In the genomic region with DNA sequence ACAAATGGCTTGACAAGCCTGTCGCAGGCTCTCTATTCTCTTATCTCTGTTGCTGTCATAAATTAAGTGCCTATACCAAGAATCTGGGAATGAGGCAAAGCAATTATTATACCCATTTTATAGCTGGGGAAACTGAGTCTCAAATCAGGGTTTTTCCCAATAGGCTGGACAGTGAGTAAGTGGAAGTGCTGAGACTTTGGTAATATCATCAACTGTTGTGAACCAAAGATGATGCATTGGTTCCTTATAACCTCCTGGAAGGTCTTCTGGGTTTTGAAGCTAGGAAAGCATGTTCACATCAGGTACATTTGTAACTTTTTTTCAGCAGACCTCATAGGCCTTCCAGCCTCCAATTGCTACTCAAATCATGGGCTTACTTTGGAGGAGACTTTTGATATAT, we compare ENCODE assay signal across 33 cellular contexts.
"Had no signal": no experiment of that assay in that cellular context is flagged by ENCODE, and none has a peak within 500 bp of the region (broad histone marks: within the 10 kb centered on the region; RNA-seq: fewer than 3 reads in every experiment).

No MANE protein-coding gene starts in this region.

- H3K27me3 ChIP-seq: adrenal gland, ascending aorta, body of pancreas, brain microvascular endothelial cell, breast epithelium, cardiac muscle cell had no signal

- ATAC-seq: activated naive CD4-positive, alpha-beta T cell treated with anti-CD3 and anti-CD28 coated beads, Interleukin-2, amount 50 U/mL, for 72 hours; activated naive CD8-positive, alpha-beta T cell treated with anti-CD3 and anti-CD28 coated beads, Interleukin-2, amount 50 U/mL, for 24 hours; activated T-cell treated with anti-CD3 and anti-CD28 coated beads, Interleukin-2, amount 50 U/mL, for 4 hours; activated T-cell treated with anti-CD3 and anti-CD28 coated beads, Interleukin-2, amount 50 U/mL, for 72 hours; activated T-helper 17 cell treated with anti-CD3 and anti-CD28 coated beads, Interleukin-2, amount 50 U/mL, for 72 hours; body of pancreas had no signal

- H3K27ac ChIP-seq: adrenal gland, ascending aorta, body of pancreas, brain microvascular endothelial cell, breast epithelium, cardiac muscle cell had no signal

- H3K36me3 ChIP-seq: adrenal gland, ascending aorta, brain microvascular endothelial cell, breast epithelium, cardiac muscle cell had no signal

- DNase-seq: activated effector memory CD4-positive, alpha-beta T cell treated with anti-CD3 and anti-CD28 coated beads, Interleukin-2, amount 50 U/mL, for 16 hours; activated effector memory CD4-positive, alpha-beta T cell treated with Interleukin-2 at 50 U/mL for 16 hours; activated gamma-delta T cell; activated gamma-delta T cell treated with Interleukin-2 at 50 U/mL for 16 hours; activated naive CD4-positive, alpha-beta T cell; activated naive CD4-positive, alpha-beta T cell treated with anti-CD3 and anti-CD28 coated beads for 36 hours; activated naive CD4-positive, alpha-beta T cell treated with anti-CD3 and anti-CD28 coated beads, Interleukin-2, amount 10 ng/mL, durations not matched to agents 7 days and 5 days; activated naive CD4-positive, alpha-beta T cell treated with anti-CD3 and anti-CD28 coated beads, Interleukin-2, amount 50 U/mL, for 16 hours; activated naive CD4-positive, alpha-beta T cell treated with Interleukin-2 at 50 U/mL for 16 hours; activated naive CD8-positive, alpha-beta T cell treated with anti-CD3 and anti-CD28 coated beads for 36 hours; activated naive CD8-positive, alpha-beta T cell treated with anti-CD3 and anti-CD28 coated beads, Interleukin-2, amount 10 ng/mL, durations not matched to agents 7 days and 5 days; activated naive CD8-positive, alpha-beta T cell treated with anti-CD3 and anti-CD28 coated beads, Interleukin-2, amount 50 U/mL, for 24 hours; activated T-cell treated with anti-CD3 and anti-CD28 coated beads, Interleukin-2, amount 50 U/mL, for 24 hours; activated T-cell treated with anti-CD3 and anti-CD28 coated beads, Interleukin-2, amount 50 U/mL, for 4 hours; activated T-cell treated with anti-CD3 and anti-CD28 coated beads, Interleukin-2, amount 50 U/mL, for 48 hours; activated T-cell treated with anti-CD3 and anti-CD28 coated beads, Interleukin-2, amount 50 U/mL, for 72 hours; adrenal gland; amniotic stem cell; amygdala; anterior cingulate cortex; aorta; body of pancreas; brain microvascular endothelial cell; caudate nucleus; central memory CD4-positive, alpha-beta T cell; cerebellar nuclear complex had no signal

- H3K4me3 ChIP-seq: adrenal gland, ascending aorta, body of pancreas, breast epithelium, cardiac muscle cell had no signal

- H3K9me3 ChIP-seq: adrenal gland, ascending aorta, body of pancreas, breast epithelium had no signal

- FAIRE-seq: astrocyte, bronchial epithelial cell had no signal

- H3K4me1 ChIP-seq: adrenal gland, ascending aorta, body of pancreas, breast epithelium had no signal
